11 cellular contexts compared by ENCODE assay signal in the genomic region with DNA sequence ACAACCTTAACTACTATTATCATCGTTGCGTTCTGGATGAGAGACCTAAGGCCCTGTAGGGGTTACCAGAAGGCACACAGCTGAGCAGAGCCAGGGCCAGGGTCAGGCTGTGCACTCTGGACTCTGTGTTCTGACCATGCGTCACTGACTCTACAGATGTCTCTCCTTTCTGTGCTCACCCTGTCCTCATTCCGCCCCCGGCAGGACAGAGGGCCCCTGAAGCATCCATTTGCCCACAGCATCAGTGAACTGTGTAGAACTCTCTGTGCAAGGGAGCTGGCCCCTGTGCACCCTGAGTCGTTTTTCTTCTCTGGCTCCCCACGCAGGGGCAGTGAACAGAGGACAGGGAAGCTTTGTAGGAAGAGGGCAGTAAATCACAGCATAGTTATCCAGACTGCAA. TPM values are rescaled to one million over a fixed set of nuclear protein-coding genes. Genes with fewer than 3 reads are reported as not detected.
DNase-seq lines count a peak whose midpoint lies in the region; ATAC-seq and TF ChIP-seq lines count a peak whose summit lies in the region.
"Had no signal": no experiment of that assay in that cellular context is flagged by ENCODE, and none has a peak within 500 bp of the region (broad histone marks: within the 10 kb centered on the region; RNA-seq: fewer than 3 reads in every experiment).

No MANE protein-coding gene starts in this region.

- H3K4me1 Mint-ChIP-seq in activated naive CD8-positive, alpha-beta T cell treated with anti-CD3 and anti-CD28 coated beads, Interleukin-2, amount 10 ng/mL, durations not matched to agents 7 days and 5 days, result peaks cover 8% of the 10 kb centered on the region
- peaks cover 0 to 4% of the 10 kb centered on the region in 2 donors for H3K4me1 Mint-ChIP-seq in natural killer cell treated with Interleukin-12 subunit alpha and Interleukin-12 subunit beta and Interleukin-15 and Interleukin-18, amount 100 ng/mL, for 72 hours (ENCODE audit: low read depth in 2 of 2)
- H3K4me1 Mint-ChIP-seq in MCF 10A (ENCODE audit: insufficient read depth, unreplicated experiment), result no peaks in the 10 kb centered on the region

- no peak overlapping the region for H3K9ac ChIP-seq in HUES64 (ENCODE audit: low read depth, low read length)

- H3K36me3 Mint-ChIP-seq in activated naive CD8-positive, alpha-beta T cell treated with anti-CD3 and anti-CD28 coated beads, Interleukin-2, amount 10 ng/mL, durations not matched to agents 7 days and 5 days, result no peaks in the 10 kb centered on the region
- no peaks in the 10 kb centered on the region for H3K36me3 Mint-ChIP-seq in natural killer cell treated with Interleukin-12 subunit alpha and Interleukin-12 subunit beta and Interleukin-15 and Interleukin-18, amount 100 ng/mL, for 72 hours
- peaks cover 5% of the 10 kb centered on the region for H3K36me3 Mint-ChIP-seq in MCF 10A (ENCODE audit: insufficient read depth, unreplicated experiment)

- H3K9me3 ChIP-seq in HUES64 (ENCODE audit: insufficient read depth, low read depth, low read length), result no peaks in the 10 kb centered on the region
- H3K9me3 ChIP-seq: lower lobe of right lung had no signal

- H3K27ac ChIP-seq in HUES64 (ENCODE audit: low read depth, low read length), result no peak overlapping the region

- intact Hi-C loops in MCF 10A (cut with micrococcal nuclease), result no loop called here

- DNase-seq in NCI-H82 (lab: John Stamatoyannopoulos, UW) (peak; percentile 29), NCI-H82 treated with DMSO at 0.1 percent for 48 hours (lab: John Stamatoyannopoulos, UW; ENCODE audit: unreplicated experiment) (no peak), NCI-H526 (lab: John Stamatoyannopoulos, UW) (no peak), MCF 10A (ENCODE audit: unreplicated experiment) (no peak)
- no peak for DNase-seq in activated naive CD8-positive, alpha-beta T cell treated with anti-CD3 and anti-CD28 coated beads, Interleukin-2, amount 10 ng/mL, durations not matched to agents 7 days and 5 days
- no peak for DNase-seq in natural killer cell treated with Interleukin-12 subunit alpha and Interleukin-12 subunit beta and Interleukin-15 and Interleukin-18, amount 100 ng/mL, for 72 hours (ENCODE audit: low spot score)
- DNase-seq: 8988T, lower lobe of right lung, NCI-H1930 had no signal

- no peak overlapping the region for H3K27ac Mint-ChIP-seq in activated naive CD8-positive, alpha-beta T cell treated with anti-CD3 and anti-CD28 coated beads, Interleukin-2, amount 10 ng/mL, durations not matched to agents 7 days and 5 days
- peak overlapping the region; percentile 79 to 83 for H3K27ac Mint-ChIP-seq in natural killer cell treated with Interleukin-12 subunit alpha and Interleukin-12 subunit beta and Interleukin-15 and Interleukin-18, amount 100 ng/mL, for 72 hours
- no peak overlapping the region for H3K27ac Mint-ChIP-seq in MCF 10A (ENCODE audit: low read depth, unreplicated experiment)

- TF ChIP-seq CTCF in MCF 10A (IDR thresholded peaks at IDR 0.05; ENCODE audit: unreplicated experiment), result no peak

- H3K9me3 Mint-ChIP-seq in activated naive CD8-positive, alpha-beta T cell treated with anti-CD3 and anti-CD28 coated beads, Interleukin-2, amount 10 ng/mL, durations not matched to agents 7 days and 5 days, result no peaks in the 10 kb centered on the region
- H3K9me3 Mint-ChIP-seq in natural killer cell treated with Interleukin-12 subunit alpha and Interleukin-12 subunit beta and Interleukin-15 and Interleukin-18, amount 100 ng/mL, for 72 hours, result no peaks in the 10 kb centered on the region
- no peaks in the 10 kb centered on the region for H3K9me3 Mint-ChIP-seq in MCF 10A (ENCODE audit: unreplicated experiment)

- CTCF ChIA-PET in MCF 10A (lab: Yijun Ruan, JAX), result no interaction called here

- WGBS in HUES64, result 88% methylated on average over 7 of the region's 7 CpGs

- no peaks in the 10 kb centered on the region for H3K4me1 ChIP-seq in HUES64 (ENCODE audit: insufficient read depth, low read length)
- H3K4me1 ChIP-seq: lower lobe of right lung had no signal

- no peak for ATAC-seq in activated naive CD8-positive, alpha-beta T cell treated with anti-CD3 and anti-CD28 coated beads, Interleukin-2, amount 10 ng/mL, durations not matched to agents 7 days and 5 days (ENCODE audit: low read depth)
- ATAC-seq in natural killer cell treated with Interleukin-12 subunit alpha and Interleukin-12 subunit beta and Interleukin-15 and Interleukin-18, amount 100 ng/mL, for 72 hours, result no peak
- no peak for ATAC-seq in GM18498 (IDR thresholded peaks at IDR 0.05; ENCODE audit: unreplicated experiment)

- peak overlapping the region; percentile 89 for H3K4me3 Mint-ChIP-seq in activated naive CD8-positive, alpha-beta T cell treated with anti-CD3 and anti-CD28 coated beads, Interleukin-2, amount 10 ng/mL, durations not matched to agents 7 days and 5 days
- peak overlapping the region; percentile 82 for H3K4me3 Mint-ChIP-seq in natural killer cell treated with Interleukin-12 subunit alpha and Interleukin-12 subunit beta and Interleukin-15 and Interleukin-18, amount 100 ng/mL, for 72 hours
- H3K4me3 Mint-ChIP-seq in MCF 10A (ENCODE audit: unreplicated experiment), result no peak overlapping the region

- no TSS peak for BruUV-seq in MCF 10A (replicated peaks; lab: Mats Ljungman, UMichigan)

- no peaks in the 10 kb centered on the region for H3K27me3 ChIP-seq in HUES64 (ENCODE audit: insufficient read depth, low read length)

- POLR2A ChIA-PET in activated naive CD8-positive, alpha-beta T cell treated with anti-CD3 and anti-CD28 coated beads, Interleukin-2, amount 10 ng/mL, durations not matched to agents 7 days and 5 days (lab: Charles Lee), result no interaction called here
- POLR2A ChIA-PET in MCF 10A (lab: Yijun Ruan, JAX), result interaction anchor here (0.7 kb wide), 1 partner anchor 62 kb away, joined by 3 read pairs; no protein-coding TSS in a partner anchor

- H3K36me3 ChIP-seq in HUES64 (ENCODE audit: insufficient read depth, low read length), result no peaks in the 10 kb centered on the region
- H3K36me3 ChIP-seq: lower lobe of right lung had no signal

- no peaks in the 10 kb centered on the region for H3K27me3 Mint-ChIP-seq in activated naive CD8-positive, alpha-beta T cell treated with anti-CD3 and anti-CD28 coated beads, Interleukin-2, amount 10 ng/mL, durations not matched to agents 7 days and 5 days
- no peaks in the 10 kb centered on the region for H3K27me3 Mint-ChIP-seq in natural killer cell treated with Interleukin-12 subunit alpha and Interleukin-12 subunit beta and Interleukin-15 and Interleukin-18, amount 100 ng/mL, for 72 hours
- H3K27me3 Mint-ChIP-seq in MCF 10A (ENCODE audit: insufficient read depth, unreplicated experiment), result no peaks in the 10 kb centered on the region

- peak overlapping the region; percentile 99 for H3K4me3 ChIP-seq in HUES64 (ENCODE audit: low read length)

RNA-seq across cellular contexts. Expression of gene GPKOW, which starts 21.3 kb away (rescaled TPM):
- polyA plus RNA-seq in HUES64 (2013, experiment 1 of 2), result 12.0 TPM
- polyA plus RNA-seq in HUES64 (2013, experiment 2 of 2), result 17.5 TPM
- total RNA-seq in activated naive CD8-positive, alpha-beta T cell treated with anti-CD3 and anti-CD28 coated beads, Interleukin-2, amount 10 ng/mL, durations not matched to agents 7 days and 5 days, result 10 to 100 TPM; 27.5 to 27.6 TPM
- 10 to 100 TPM; 19.1 to 27.7 TPM for total RNA-seq in natural killer cell treated with Interleukin-12 subunit alpha and Interleukin-12 subunit beta and Interleukin-15 and Interleukin-18, amount 100 ng/mL, for 72 hours
- total RNA-seq in MCF 10A (2022), result 22.0 and 24.4 TPM in 2 replicates

RNA-seq across cellular contexts. Expression of gene WDR45, which starts 22.5 kb away (rescaled TPM):
- polyA plus RNA-seq in HUES64 (2013, experiment 1 of 2), result 21.2 TPM
- polyA plus RNA-seq in HUES64 (2013, experiment 2 of 2), result 15.6 TPM
- 10 to 100 TPM; 53.4 to 55.1 TPM for total RNA-seq in activated naive CD8-positive, alpha-beta T cell treated with anti-CD3 and anti-CD28 coated beads, Interleukin-2, amount 10 ng/mL, durations not matched to agents 7 days and 5 days
- 10 to 100 TPM; 48.1 to 62.3 TPM for total RNA-seq in natural killer cell treated with Interleukin-12 subunit alpha and Interleukin-12 subunit beta and Interleukin-15 and Interleukin-18, amount 100 ng/mL, for 72 hours
- 93.0 and 96.9 TPM in 2 replicates for total RNA-seq in MCF 10A (2022)

RNA-seq across cellular contexts. Expression of gene PRAF2, which starts 28.4 kb away (rescaled TPM):
- 10.8 TPM for polyA plus RNA-seq in HUES64 (2013, experiment 1 of 2)
- polyA plus RNA-seq in HUES64 (2013, experiment 2 of 2), result 16.4 TPM
- 10 to 100 TPM; 23.8 to 23.9 TPM for total RNA-seq in activated naive CD8-positive, alpha-beta T cell treated with anti-CD3 and anti-CD28 coated beads, Interleukin-2, amount 10 ng/mL, durations not matched to agents 7 days and 5 days
- total RNA-seq in natural killer cell treated with Interleukin-12 subunit alpha and Interleukin-12 subunit beta and Interleukin-15 and Interleukin-18, amount 100 ng/mL, for 72 hours, result 10 to 100 TPM; 16.4 to 19.5 TPM
- total RNA-seq in MCF 10A (2022), result 32.1 and 34.5 TPM in 2 replicates

RNA-seq across cellular contexts. Expression of gene CCDC120, which starts 43.4 kb away (rescaled TPM):
- 6.2 TPM for polyA plus RNA-seq in HUES64 (2013, experiment 1 of 2)
- polyA plus RNA-seq in HUES64 (2013, experiment 2 of 2), result 6.8 TPM
- 1 to 10 TPM; 9.0 to 9.1 TPM for total RNA-seq in activated naive CD8-positive, alpha-beta T cell treated with anti-CD3 and anti-CD28 coated beads, Interleukin-2, amount 10 ng/mL, durations not matched to agents 7 days and 5 days
- 1 to 10 TPM; 5.3 to 9.0 TPM for total RNA-seq in natural killer cell treated with Interleukin-12 subunit alpha and Interleukin-12 subunit beta and Interleukin-15 and Interleukin-18, amount 100 ng/mL, for 72 hours
- total RNA-seq in MCF 10A (2022), result 10.3 and 14.4 TPM in 2 replicates

RNA-seq across cellular contexts. Expression of gene TFE3, which starts 59.1 kb away (rescaled TPM):
- polyA plus RNA-seq in HUES64 (2013, experiment 1 of 2), result 33.0 TPM
- polyA plus RNA-seq in HUES64 (2013, experiment 2 of 2), result 29.9 TPM
- 10 to 100 TPM; 26.1 to 29.0 TPM for total RNA-seq in activated naive CD8-positive, alpha-beta T cell treated with anti-CD3 and anti-CD28 coated beads, Interleukin-2, amount 10 ng/mL, durations not matched to agents 7 days and 5 days
- 10 to 100 TPM; 38.6 to 45.6 TPM for total RNA-seq in natural killer cell treated with Interleukin-12 subunit alpha and Interleukin-12 subunit beta and Interleukin-15 and Interleukin-18, amount 100 ng/mL, for 72 hours
- 45.3 and 71.7 TPM in 2 replicates for total RNA-seq in MCF 10A (2022)

Comparison
In these comparisons a context has a peak if more than half of its experiments do, and no peak if none do; other contexts are left out.
1. H3K27ac Mint-ChIP-seq: peak in natural killer cell treated with Interleukin-12 subunit alpha and Interleukin-12 subunit beta and Interleukin-15 and Interleukin-18, amount 100 ng/mL, for 72 hours (2 of 2); none in activated naive CD8-positive, alpha-beta T cell treated with anti-CD3 and anti-CD28 coated beads, Interleukin-2, amount 10 ng/mL, durations not matched to agents 7 days and 5 days (single experiment) and MCF 10A (single experiment).